ENCODE assay signal across 8 cellular contexts in the genomic region with DNA sequence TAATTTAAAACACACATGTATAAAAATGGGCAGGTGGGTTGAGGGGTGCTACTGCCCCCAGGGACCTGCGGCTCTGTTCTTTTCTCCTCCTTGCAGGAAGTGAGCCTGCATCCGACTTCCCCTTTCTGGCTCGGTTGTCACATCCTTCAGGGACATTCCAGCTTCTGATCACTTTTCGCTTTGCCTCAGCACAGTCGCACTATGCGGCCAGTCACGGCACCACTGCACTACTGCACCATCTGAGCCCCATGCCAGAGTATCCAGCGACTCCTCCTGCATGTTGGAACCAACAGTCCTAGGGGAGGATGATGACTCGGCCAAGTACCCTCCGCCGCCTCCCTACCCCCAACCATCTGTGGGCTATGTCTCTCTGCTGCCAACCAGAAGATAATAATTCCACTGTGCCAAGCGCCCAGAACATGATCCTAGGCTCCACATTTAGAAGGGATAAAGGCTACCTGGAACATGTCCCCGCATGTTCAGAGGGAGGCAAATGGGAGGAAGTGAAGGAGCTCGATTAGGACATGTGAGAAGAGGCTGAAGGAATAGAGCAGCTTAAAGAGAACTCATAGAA. TPM values are rescaled to one million over a fixed set of nuclear protein-coding genes. Genes with fewer than 3 reads are reported as not detected.
A peak's percentile ranks its signal among the peaks of the same experiment; 100 is the strongest.
DNase-seq lines count a peak whose midpoint lies in the region; ATAC-seq and TF ChIP-seq lines count a peak whose summit lies in the region.

No MANE protein-coding gene starts in this region.

- TF ChIP-seq CTCF in RWPE1 (conservative IDR thresholded peaks at IDR 0.05; ENCODE audit: low read depth) (no peak), gastroesophageal sphincter (IDR thresholded peaks at IDR 0.05) (no peak), sigmoid colon (IDR thresholded peaks at IDR 0.05) (no peak)

- H3K27ac ChIP-seq in RWPE1: peak overlapping the region; percentile 81
- H3K27ac ChIP-seq in gastroesophageal sphincter: peak overlapping the region; percentile 52 to 76 (median 74)
- peak overlapping the region; percentile 68 to 99 (median 84) for H3K27ac ChIP-seq in sigmoid colon

- 38 to 64% methylated on average over 2 to 8 of the region's 14 CpGs for WGBS in gastroesophageal sphincter (ENCODE audit: low coverage in 1 of 2), 2 donors
- WGBS in sigmoid colon, 2 donors: 67 to 84% methylated on average over 14 of the region's 14 CpGs

- H3K4me3 ChIP-seq in gastroesophageal sphincter (no peak overlapping the region), sigmoid colon (no peak overlapping the region)

- H3K4me1 ChIP-seq in gastroesophageal sphincter (peaks cover 23 to 100% (median 47%) of the 10 kb centered on the region in 3 donors), sigmoid colon (peaks cover 0 to 98% (median 94%) of the 10 kb centered on the region in 4 donors)

- TF ChIP-seq EP300 in gastroesophageal sphincter (IDR thresholded peaks at IDR 0.05): no peak
- no peak for TF ChIP-seq EP300 in sigmoid colon (IDR thresholded peaks at IDR 0.05)

- H3K9me3 ChIP-seq in gastroesophageal sphincter (no peaks in the 10 kb centered on the region), sigmoid colon (no peaks in the 10 kb centered on the region)

- H3K36me3 ChIP-seq in gastroesophageal sphincter (no peaks in the 10 kb centered on the region), sigmoid colon (no peaks in the 10 kb centered on the region)

- POLR2A ChIA-PET in RWPE1 (lab: Yijun Ruan, JAX; ENCODE audit: low non-redundant PET): interaction anchor here (0.6 kb wide), 1 partner anchor 367 kb away, joined by 14 read pairs; no protein-coding TSS in a partner anchor

- peak; percentile 32 for DNase-seq in AG20443 (ENCODE audit: low spot score)
- DNase-seq in RWPE1 (ENCODE audit: low spot score): peak; percentile 37
- no peak for DNase-seq in sigmoid colon
- no peak for DNase-seq in foreskin melanocyte
- DNase-seq in SHP77 treated with DMSO at 0.1 percent for 48 hours (lab: John Stamatoyannopoulos, UW): no peak

- intact Hi-C loops in sigmoid colon (cut with DNase I): no loop called here

- TF ChIP-seq POLR2A in gastroesophageal sphincter (IDR thresholded peaks at IDR 0.05): no peak
- TF ChIP-seq POLR2A in sigmoid colon (IDR thresholded peaks at IDR 0.05): no peak

- CTCF ChIA-PET in RWPE1 (lab: Yijun Ruan, JAX): interaction anchor here (0.7 kb wide), 1 partner anchor 179 kb away, joined by 5 read pairs; no protein-coding TSS in a partner anchor

- ATAC-seq in GM18867 (IDR thresholded peaks at IDR 0.05; ENCODE audit: unreplicated experiment) (peak; percentile 43), HG03108 (IDR thresholded peaks at IDR 0.05; ENCODE audit: unreplicated experiment) (peak; percentile 32), gastroesophageal sphincter (peak; percentile 56)

- H3K27me3 ChIP-seq in gastroesophageal sphincter: no peaks in the 10 kb centered on the region
- no peaks in the 10 kb centered on the region for H3K27me3 ChIP-seq in sigmoid colon

RNA-seq across cellular contexts. Expression of gene CDC42EP3, which starts 17.6 kb away (rescaled TPM):
- total RNA-seq in gastroesophageal sphincter (100 to 1,000 TPM in 2 of 4 donors, 10 to 100 TPM in 2; 39.4 to 198 (median 87.4) TPM), sigmoid colon (10 to 100 TPM; 41.1 to 84.5 (median 44.8) TPM)
- polyA plus RNA-seq in sigmoid colon: 10 to 100 TPM; 10.9 to 20.4 (median 11.8) TPM

Comparison
In these comparisons a context has a peak if more than half of its experiments do, and no peak if none do; other contexts are left out.
1. DNase-seq: peak in AG20443 (single experiment) and RWPE1 (single experiment); none in sigmoid colon (single experiment), foreskin melanocyte (single experiment) and SHP77 treated with DMSO at 0.1 percent for 48 hours (single experiment).
2. Peak in every context shown above with its lines, with median percentiles within 50 percentile points of each other: ATAC-seq and H3K27ac ChIP-seq.